8 cellular contexts compared by ENCODE assay signal in genomic region chr20:37095108-37095608, GRCh38. TPM values are rescaled to one million over a fixed set of nuclear protein-coding genes. Genes with fewer than 3 reads are reported as not detected.
A peak's percentile ranks its signal among the peaks of the same experiment; 100 is the strongest.
DNase-seq lines count a peak whose midpoint lies in the region; ATAC-seq, FAIRE-seq and TF ChIP-seq lines count a peak whose summit lies in the region.

No MANE protein-coding gene starts in this region.

- intact Hi-C loops in dorsolateral prefrontal cortex (cut with DNase I), result loop anchor here (5.0 to 10.0 kb wide), 4 partner anchors 80 to 430 kb away; partner anchors contain the start of genes BLCAP (in 1 of the 2), MROH8 (in 1 of the 2), NNAT (in 1 of the 2) and RPN2 (in 1 of the 2)
- intact Hi-C loops in testis (cut with DNase I; ENCODE audit: low total_unique reads), result no loop called here

- H3K9me3 ChIP-seq in testis, result no peaks in the 10 kb centered on the region

- no peak overlapping the region for H4K8ac ChIP-seq in mesendoderm (ENCODE audit: low read depth, low read length)

- H3K4me1 ChIP-seq in mesendoderm (ENCODE audit: control insufficient read depth, low read depth, low read length) (peaks cover 7% of the 10 kb centered on the region), testis (peaks cover 7% of the 10 kb centered on the region)

- H3K4me3 ChIP-seq in BJ (ENCODE audit: low read depth, low read length), result peak overlapping the region; percentile 67
- peak overlapping the region; percentile 70 to 100 (median 92) for H3K4me3 ChIP-seq in dorsolateral prefrontal cortex
- peak overlapping the region; percentile 64 for H3K4me3 ChIP-seq in mesendoderm (ENCODE audit: low read length)
- peak overlapping the region; percentile 83 to 92 for H3K4me3 ChIP-seq in testis

- H2AK5ac ChIP-seq in mesendoderm (ENCODE audit: low read length), result peak overlapping the region; percentile 76

- peak overlapping the region; percentile 17 for H2BK5ac ChIP-seq in mesendoderm (ENCODE audit: low read length)

- WGBS in mesendoderm (ENCODE audit: extremely low coverage, insufficient coverage, low lambda C conversion rate), result no CpG with 5 or more reads among the region's 19 CpGs
- WGBS in testis, 2 donors, result 1 to 2% methylated on average over 19 of the region's 19 CpGs

- POLR2A ChIA-PET in BJ (lab: Charles Lee), result no interaction called here

- FAIRE-seq in HTR-8/SVneo (lab: Jason Lieb, UNC), result no peak

- peak overlapping the region; percentile 95 for H3K56ac ChIP-seq in mesendoderm (ENCODE audit: low read length)

- no peak overlapping the region for H4K5ac ChIP-seq in mesendoderm (ENCODE audit: low read length)

- peak overlapping the region; percentile 18 for H3K18ac ChIP-seq in mesendoderm (ENCODE audit: low read length)

- H2BK15ac ChIP-seq in mesendoderm (replicated peaks; ENCODE audit: low read depth), result no peak overlapping the region

- DNase-seq in BJ (ENCODE audit: low read depth) (no peak), HTR-8/SVneo (ENCODE audit: insufficient read length, low spot score) (peak; percentile 51), UCSD-AML1 (lab: John Stamatoyannopoulos, UW; ENCODE audit: unreplicated experiment) (peak; percentile 43), dorsolateral prefrontal cortex (peak in 1 of 10 donors; percentile 32), mesendoderm (no peak), testis (no peak), NCI-H187 treated with DMSO at 0.1 percent for 48 hours (lab: John Stamatoyannopoulos, UW) (no peak)

- peak overlapping the region; percentile 77 for H3K4me2 ChIP-seq in mesendoderm (ENCODE audit: low read length)

- TF ChIP-seq POLR2A in testis (IDR thresholded peaks at IDR 0.05), result no peak

- no peaks in the 10 kb centered on the region for H3K36me3 ChIP-seq in BJ (ENCODE audit: control insufficient read depth, insufficient read depth, low read length)
- H3K36me3 ChIP-seq in mesendoderm (ENCODE audit: control insufficient read depth, insufficient read depth, low read length), result no peaks in the 10 kb centered on the region
- H3K36me3 ChIP-seq in testis (ENCODE audit: low read depth, missing control alignments), result no peaks in the 10 kb centered on the region

- H3K4ac ChIP-seq in mesendoderm (ENCODE audit: low read depth, low read length), result peak overlapping the region; percentile 73

- peaks cover 6% of the 10 kb centered on the region for H3K79me1 ChIP-seq in mesendoderm (ENCODE audit: low read length)

- H3K27ac ChIP-seq in dorsolateral prefrontal cortex (peak overlapping the region in 39 of 59 donors; percentile 44 to 89 (median 75)), mesendoderm (ENCODE audit: low read depth, low read length) (no peak overlapping the region), testis (peak overlapping the region; percentile 83 to 86)

- H3K9ac ChIP-seq in mesendoderm (ENCODE audit: low read length), result peak overlapping the region; percentile 98

- CTCF ChIA-PET in BJ (lab: Yijun Ruan, JAX), result interaction anchor here (0.9 to 1.5 kb wide), 3 partner anchors 14 to 96 kb away, joined by 3 read pairs; partner anchors contain the start of genes MROH8 and RPN2

- peak; percentile 28 for ATAC-seq in GM19043 (IDR thresholded peaks at IDR 0.05; ENCODE audit: low read depth, unreplicated experiment)

- TF ChIP-seq CTCF in BJ (IDR thresholded peaks at IDR 0.05; ENCODE audit: insufficient read depth, low read depth, low read length), result no peak
- TF ChIP-seq CTCF in dorsolateral prefrontal cortex (IDR thresholded peaks at IDR 0.05 in 54 of 56, conservative IDR thresholded peaks at IDR 0.05 in 2 of 56; ENCODE audit: low read depth in 1 of 56, partially characterized antibody in 56 of 56), result no peak
- no peak for TF ChIP-seq CTCF in testis (IDR thresholded peaks at IDR 0.05)

- no peak overlapping the region for H2BK120ac ChIP-seq in mesendoderm (ENCODE audit: low read depth, low read length)

- peak overlapping the region; percentile 29 for H3K23ac ChIP-seq in mesendoderm (ENCODE audit: low read length)

- H3K27me3 ChIP-seq in BJ (ENCODE audit: control insufficient read depth, insufficient read depth, low read length) (no peaks in the 10 kb centered on the region), dorsolateral prefrontal cortex (no peaks in the 10 kb centered on the region), mesendoderm (ENCODE audit: insufficient read depth, low read length, poor library complexity) (no peaks in the 10 kb centered on the region), testis (no peaks in the 10 kb centered on the region)

- H3K79me2 ChIP-seq in mesendoderm (ENCODE audit: control insufficient read depth, insufficient read depth, low read length), result peaks cover 2% of the 10 kb centered on the region

RNA-seq across cellular contexts. Expression of gene RBL1, which starts 0.6 kb away (rescaled TPM):
- polyA plus RNA-seq in BJ (2011; rRNA removed) (2.2 and 3.8 TPM in 2 replicates), testis (ENCODE audit: insufficient read depth, low read depth, low replicate concordance) (6.0 TPM)
- polyA minus RNA-seq in BJ (2011; rRNA and poly(A)+ RNA removed), result 2.1 and 2.6 TPM in 2 replicates
- total RNA-seq in dorsolateral prefrontal cortex (10 to 100 TPM in 17 of 120 experiments, 1 to 10 TPM in 103; 3.8 to 16.4 (median 7.5) TPM), testis (10 to 100 TPM; 14.2 to 15.3 TPM)
- polyA plus RNA-seq in mesendoderm (2013, experiment 1 of 2), result 6.7 TPM
- 6.5 TPM for polyA plus RNA-seq in mesendoderm (2013, experiment 2 of 2)

Comparison
In these comparisons a context has a peak if more than half of its experiments do, and no peak if none do; other contexts are left out.
1. DNase-seq: peak in HTR-8/SVneo (single experiment) and UCSD-AML1 (single experiment); none in BJ (single experiment), mesendoderm (single experiment), testis (single experiment) and NCI-H187 treated with DMSO at 0.1 percent for 48 hours (single experiment).
2. Peak in every context shown above with its lines, with median percentiles within 50 percentile points of each other: H3K4me3 ChIP-seq.